Comparison of ENCODE assay signal across 1 cellular context in the genomic region with DNA sequence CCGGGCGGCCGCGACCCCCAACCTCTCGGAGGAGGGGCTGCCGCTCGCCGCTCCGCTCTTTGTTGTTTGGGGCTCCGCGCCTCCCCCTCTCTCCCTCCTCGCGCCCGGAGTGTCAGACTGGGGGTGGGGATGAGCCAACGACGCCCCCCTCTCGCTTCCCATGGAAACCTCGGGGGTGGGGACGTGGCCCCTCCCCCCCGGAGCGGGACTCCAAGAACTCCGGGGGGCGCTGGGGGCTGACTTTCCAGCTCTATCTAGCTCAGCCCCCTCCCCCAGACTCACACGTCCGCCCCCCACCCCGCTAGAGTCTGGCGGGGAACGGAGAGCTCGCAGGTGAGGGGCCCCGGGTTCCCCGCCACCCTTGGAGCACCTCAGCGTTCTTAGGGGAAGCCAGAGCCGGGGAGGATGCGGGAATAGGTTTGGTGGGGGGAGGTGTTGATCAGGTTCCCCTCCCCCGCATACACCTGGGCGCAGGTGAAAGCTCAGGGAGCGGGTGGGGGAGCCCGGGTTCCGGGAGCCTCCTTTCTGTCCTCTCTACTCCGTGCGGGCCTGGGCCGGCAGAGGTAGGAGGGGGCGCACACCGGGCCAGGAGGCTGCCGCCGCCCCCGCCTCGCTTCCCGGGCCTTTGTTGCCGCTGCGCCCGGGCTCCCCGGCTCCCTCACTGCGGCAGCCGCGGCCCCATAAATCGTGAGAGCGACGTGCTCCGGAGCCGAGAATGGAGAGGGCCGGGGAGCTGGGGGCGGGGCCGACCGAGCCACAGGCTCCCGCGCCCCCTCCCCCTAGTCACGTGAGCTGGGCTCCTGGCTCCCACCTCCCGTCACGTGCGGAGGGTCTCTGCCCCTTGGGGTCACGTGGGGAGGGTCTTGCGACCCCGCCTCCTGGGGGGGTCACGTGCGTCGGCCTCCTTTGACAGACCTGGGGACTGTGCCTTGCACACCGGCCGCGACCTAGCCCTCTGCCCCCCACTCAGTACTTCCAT.
TF ChIP-seq lines count a peak whose summit lies in the region.

No MANE protein-coding gene starts in this region.

TF ChIP-seq in GM23338, 12 proteins besides CTCF, POLR2A, EP300 and RAD21 (continued from another document):
- TF ChIP-seq, protein P1, sequence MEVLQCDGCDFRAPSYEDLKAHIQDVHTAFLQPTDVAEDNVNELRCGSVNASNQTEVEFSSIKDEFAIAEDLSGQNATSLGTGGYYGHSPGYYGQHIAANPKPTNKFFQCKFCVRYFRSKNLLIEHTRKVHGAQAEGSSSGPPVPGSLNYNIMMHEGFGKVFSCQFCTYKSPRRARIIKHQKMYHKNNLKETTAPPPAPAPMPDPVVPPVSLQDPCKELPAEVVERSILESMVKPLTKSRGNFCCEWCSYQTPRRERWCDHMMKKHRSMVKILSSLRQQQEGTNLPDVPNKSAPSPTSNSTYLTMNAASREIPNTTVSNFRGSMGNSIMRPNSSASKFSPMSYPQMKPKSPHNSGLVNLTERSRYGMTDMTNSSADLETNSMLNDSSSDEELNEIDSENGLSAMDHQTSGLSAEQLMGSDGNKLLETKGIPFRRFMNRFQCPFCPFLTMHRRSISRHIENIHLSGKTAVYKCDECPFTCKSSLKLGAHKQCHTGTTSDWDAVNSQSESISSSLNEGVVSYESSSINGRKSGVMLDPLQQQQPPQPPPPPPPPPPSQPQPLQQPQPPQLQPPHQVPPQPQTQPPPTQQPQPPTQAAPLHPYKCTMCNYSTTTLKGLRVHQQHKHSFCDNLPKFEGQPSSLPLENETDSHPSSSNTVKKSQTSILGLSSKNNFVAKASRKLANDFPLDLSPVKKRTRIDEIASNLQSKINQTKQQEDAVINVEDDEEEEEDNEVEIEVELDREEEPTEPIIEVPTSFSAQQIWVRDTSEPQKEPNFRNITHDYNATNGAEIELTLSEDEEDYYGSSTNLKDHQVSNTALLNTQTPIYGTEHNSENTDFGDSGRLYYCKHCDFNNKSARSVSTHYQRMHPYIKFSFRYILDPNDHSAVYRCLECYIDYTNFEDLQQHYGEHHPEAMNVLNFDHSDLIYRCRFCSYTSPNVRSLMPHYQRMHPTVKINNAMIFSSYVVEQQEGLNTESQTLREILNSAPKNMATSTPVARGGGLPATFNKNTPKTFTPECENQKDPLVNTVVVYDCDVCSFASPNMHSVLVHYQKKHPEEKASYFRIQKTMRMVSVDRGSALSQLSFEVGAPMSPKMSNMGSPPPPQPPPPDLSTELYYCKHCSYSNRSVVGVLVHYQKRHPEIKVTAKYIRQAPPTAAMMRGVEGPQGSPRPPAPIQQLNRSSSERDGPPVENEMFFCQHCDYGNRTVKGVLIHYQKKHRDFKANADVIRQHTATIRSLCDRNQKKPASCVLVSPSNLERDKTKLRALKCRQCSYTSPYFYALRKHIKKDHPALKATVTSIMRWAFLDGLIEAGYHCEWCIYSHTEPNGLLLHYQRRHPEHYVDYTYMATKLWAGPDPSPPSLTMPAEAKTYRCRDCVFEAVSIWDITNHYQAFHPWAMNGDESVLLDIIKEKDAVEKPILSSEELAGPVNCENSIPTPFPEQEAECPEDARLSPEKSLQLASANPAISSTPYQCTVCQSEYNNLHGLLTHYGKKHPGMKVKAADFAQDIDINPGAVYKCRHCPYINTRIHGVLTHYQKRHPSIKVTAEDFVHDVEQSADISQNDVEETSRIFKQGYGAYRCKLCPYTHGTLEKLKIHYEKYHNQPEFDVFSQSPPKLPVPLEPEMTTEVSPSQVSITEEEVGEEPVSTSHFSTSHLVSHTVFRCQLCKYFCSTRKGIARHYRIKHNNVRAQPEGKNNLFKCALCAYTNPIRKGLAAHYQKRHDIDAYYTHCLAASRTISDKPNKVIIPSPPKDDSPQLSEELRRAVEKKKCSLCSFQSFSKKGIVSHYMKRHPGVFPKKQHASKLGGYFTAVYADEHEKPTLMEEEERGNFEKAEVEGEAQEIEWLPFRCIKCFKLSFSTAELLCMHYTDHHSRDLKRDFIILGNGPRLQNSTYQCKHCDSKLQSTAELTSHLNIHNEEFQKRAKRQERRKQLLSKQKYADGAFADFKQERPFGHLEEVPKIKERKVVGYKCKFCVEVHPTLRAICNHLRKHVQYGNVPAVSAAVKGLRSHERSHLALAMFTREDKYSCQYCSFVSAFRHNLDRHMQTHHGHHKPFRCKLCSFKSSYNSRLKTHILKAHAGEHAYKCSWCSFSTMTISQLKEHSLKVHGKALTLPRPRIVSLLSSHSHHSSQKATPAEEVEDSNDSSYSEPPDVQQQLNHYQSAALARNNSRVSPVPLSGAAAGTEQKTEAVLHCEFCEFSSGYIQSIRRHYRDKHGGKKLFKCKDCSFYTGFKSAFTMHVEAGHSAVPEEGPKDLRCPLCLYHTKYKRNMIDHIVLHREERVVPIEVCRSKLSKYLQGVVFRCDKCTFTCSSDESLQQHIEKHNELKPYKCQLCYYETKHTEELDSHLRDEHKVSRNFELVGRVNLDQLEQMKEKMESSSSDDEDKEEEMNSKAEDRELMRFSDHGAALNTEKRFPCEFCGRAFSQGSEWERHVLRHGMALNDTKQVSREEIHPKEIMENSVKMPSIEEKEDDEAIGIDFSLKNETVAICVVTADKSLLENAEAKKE (CRISPR knock-in tag; IDR thresholded peaks at IDR 0.05), result no peak
- TF ChIP-seq ZNF331 (CRISPR knock-in tag; IDR thresholded peaks at IDR 0.05; ENCODE audit: low read depth) (no peak), JUNB (IDR thresholded peaks at IDR 0.05; ENCODE audit: unreplicated experiment) (no peak), ZNF114 (CRISPR knock-in tag; IDR thresholded peaks at IDR 0.05) (no peak), EZH2 (IDR thresholded peaks at IDR 0.05; ENCODE audit: low read depth, unreplicated experiment) (peak; percentile 13), NANOG (IDR thresholded peaks at IDR 0.05; ENCODE audit: borderline replicate concordance) (no peak), EZH2phosphoT487 (IDR thresholded peaks at IDR 0.05; ENCODE audit: unreplicated experiment) (no peak), POLR2AphosphoS5 (IDR thresholded peaks at IDR 0.05; ENCODE audit: low read depth) (peak; percentile 62), CREB1 (CRISPR knock-in tag; IDR thresholded peaks at IDR 0.05; ENCODE audit: low read depth) (peak; percentile 57; the same call in 1 of the 2 replicates), STAT1 (IDR thresholded peaks at IDR 0.05; ENCODE audit: unreplicated experiment) (no peak)
- TF ChIP-seq, protein P2, sequence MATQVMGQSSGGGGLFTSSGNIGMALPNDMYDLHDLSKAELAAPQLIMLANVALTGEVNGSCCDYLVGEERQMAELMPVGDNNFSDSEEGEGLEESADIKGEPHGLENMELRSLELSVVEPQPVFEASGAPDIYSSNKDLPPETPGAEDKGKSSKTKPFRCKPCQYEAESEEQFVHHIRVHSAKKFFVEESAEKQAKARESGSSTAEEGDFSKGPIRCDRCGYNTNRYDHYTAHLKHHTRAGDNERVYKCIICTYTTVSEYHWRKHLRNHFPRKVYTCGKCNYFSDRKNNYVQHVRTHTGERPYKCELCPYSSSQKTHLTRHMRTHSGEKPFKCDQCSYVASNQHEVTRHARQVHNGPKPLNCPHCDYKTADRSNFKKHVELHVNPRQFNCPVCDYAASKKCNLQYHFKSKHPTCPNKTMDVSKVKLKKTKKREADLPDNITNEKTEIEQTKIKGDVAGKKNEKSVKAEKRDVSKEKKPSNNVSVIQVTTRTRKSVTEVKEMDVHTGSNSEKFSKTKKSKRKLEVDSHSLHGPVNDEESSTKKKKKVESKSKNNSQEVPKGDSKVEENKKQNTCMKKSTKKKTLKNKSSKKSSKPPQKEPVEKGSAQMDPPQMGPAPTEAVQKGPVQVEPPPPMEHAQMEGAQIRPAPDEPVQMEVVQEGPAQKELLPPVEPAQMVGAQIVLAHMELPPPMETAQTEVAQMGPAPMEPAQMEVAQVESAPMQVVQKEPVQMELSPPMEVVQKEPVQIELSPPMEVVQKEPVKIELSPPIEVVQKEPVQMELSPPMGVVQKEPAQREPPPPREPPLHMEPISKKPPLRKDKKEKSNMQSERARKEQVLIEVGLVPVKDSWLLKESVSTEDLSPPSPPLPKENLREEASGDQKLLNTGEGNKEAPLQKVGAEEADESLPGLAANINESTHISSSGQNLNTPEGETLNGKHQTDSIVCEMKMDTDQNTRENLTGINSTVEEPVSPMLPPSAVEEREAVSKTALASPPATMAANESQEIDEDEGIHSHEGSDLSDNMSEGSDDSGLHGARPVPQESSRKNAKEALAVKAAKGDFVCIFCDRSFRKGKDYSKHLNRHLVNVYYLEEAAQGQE (IDR thresholded peaks at IDR 0.05; ENCODE audit: unreplicated experiment), result no peak
